In genomic region chr13:38514575-38514974, GRCh38 we compare ENCODE assay signal across 38 cellular contexts.
"Had no signal": no experiment of that assay in that cellular context is flagged by ENCODE, and none has a peak within 500 bp of the region (broad histone marks: within the 10 kb centered on the region; RNA-seq: fewer than 3 reads in every experiment).

No MANE protein-coding gene starts in this region.

- H3K4me1 ChIP-seq: adrenal gland, body of pancreas, esophagus squamous epithelium, heart right ventricle, left ventricle myocardium inferior, neural progenitor cell, parathyroid adenoma, psoas muscle, right atrium auricular region, tibial artery, upper lobe of right lung had no signal

- DNase-seq: activated CD4-positive, alpha-beta T cell treated with anti-CD3 and anti-CD28 coated beads for 48 hours; activated CD4-positive, alpha-beta T cell treated with anti-CD3 and anti-CD28 coated beads, Interleukin-2, amount 50 U/mL, for 48 hours; activated CD8-positive, alpha-beta memory T cell treated with anti-CD3 and anti-CD28 coated beads, Interleukin-2, amount 50 U/mL, for 4 hours; activated effector memory CD4-positive, alpha-beta T cell treated with anti-CD3 and anti-CD28 coated beads, Interleukin-2, amount 50 U/mL, for 16 hours; activated naive CD4-positive, alpha-beta T cell treated with anti-CD3 and anti-CD28 coated beads for 36 hours; activated naive CD8-positive, alpha-beta T cell treated with anti-CD3 and anti-CD28 coated beads for 36 hours; activated T-cell treated with anti-CD3 and anti-CD28 coated beads, Interleukin-2, amount 50 U/mL, for 1 hour; adrenal gland; aorta; body of pancreas; dermis blood vessel endothelial cell; effector CD4-positive, alpha-beta T cell; esophagus squamous epithelium; foreskin melanocyte; heart right ventricle; kidney glomerular epithelial cell; left ventricle myocardium inferior; mesendoderm; natural killer cell; occipital lobe; psoas muscle; stimulated activated CD4-positive, alpha-beta T cell treated with anti-CD3 and anti-CD28 coated beads, Interleukin-1b, Interleukin-23, amount 100 ng/mL, for 48 hours; stimulated activated CD4-positive, alpha-beta T cell treated with anti-CD3 and anti-CD28 coated beads, Interleukin-4, amount 100 ng/mL, for 4 hours; stimulated activated CD8-positive, alpha-beta memory T cell treated with anti-CD3 and anti-CD28 coated beads, Interleukin-4, amount 100 ng/mL, for 48 hours; stimulated activated naive CD8-positive, alpha-beta T cell treated with anti-CD3 and anti-CD28 coated beads, Interleukin-15, amount 100 ng/mL, for 72 hours; substantia nigra; tibial artery; upper lobe of right lung had no signal

- H3K9ac ChIP-seq: neural progenitor cell, parathyroid adenoma had no signal

- H3K36me3 Mint-ChIP-seq: activated naive CD8-positive, alpha-beta T cell treated with anti-CD3 and anti-CD28 coated beads for 36 hours; natural killer cell; neural progenitor cell; stimulated activated memory B cell treated with anti-CD40 and anti-IgM and Interleukin-4, amounts not matched to agents 10 μg/mL and 1 μg/mL and 100 μg/mL, for 72 hours had no signal

- ATAC-seq: activated CD4-positive, CD25-positive, alpha-beta regulatory T cell treated with anti-CD3 and anti-CD28 coated beads, Interleukin-2, amount 50 U/mL, for 24 hours; body of pancreas; heart right ventricle; natural killer cell; psoas muscle; stimulated activated memory B cell treated with anti-CD40 and anti-IgM and Interleukin-4, amounts not matched to agents 10 μg/mL and 1 μg/mL and 100 μg/mL, for 72 hours; stimulated activated naive CD8-positive, alpha-beta T cell treated with anti-CD3 and anti-CD28 coated beads, Interleukin-15, amount 100 ng/mL, for 72 hours; upper lobe of right lung had no signal

- H3K27me3 Mint-ChIP-seq: stimulated activated memory B cell treated with anti-CD40 and anti-IgM and Interleukin-4, amounts not matched to agents 10 μg/mL and 1 μg/mL and 100 μg/mL, for 72 hours had no signal

- H3K27ac ChIP-seq: adrenal gland, body of pancreas, epithelial cell of prostate, esophagus squamous epithelium, heart right ventricle, left ventricle myocardium inferior, neural progenitor cell, parathyroid adenoma, psoas muscle, right atrium auricular region, tibial artery, upper lobe of right lung, VCaP had no signal

- H2AFZ ChIP-seq: neural progenitor cell, parathyroid adenoma had no signal

- H3K4me3 Mint-ChIP-seq: activated naive CD4-positive, alpha-beta T cell treated with anti-CD3 and anti-CD28 coated beads for 36 hours; activated naive CD8-positive, alpha-beta T cell treated with anti-CD3 and anti-CD28 coated beads for 36 hours; activated T-helper 1 cell treated with anti-CD3 and anti-CD28 coated beads, Interleukin-12 subunit alpha, Interleukin-12 subunit beta, Interleukin-2, Interleukin-4 antibody, amounts not matched to agents 30 ng/mL and 10 ng/mL and 1 ng/mL, durations not matched to agents 14 hours and 24 hours and 36 hours; natural killer cell; neural progenitor cell; stimulated activated memory B cell treated with anti-CD40 and anti-IgM and Interleukin-4, amounts not matched to agents 10 μg/mL and 1 μg/mL and 100 μg/mL, for 72 hours; stimulated activated naive CD8-positive, alpha-beta T cell treated with anti-CD3 and anti-CD28 coated beads, Interleukin-15, amount 100 ng/mL, for 72 hours had no signal

- H3K9me3 ChIP-seq: adrenal gland, body of pancreas, esophagus squamous epithelium, heart right ventricle, left ventricle myocardium inferior, psoas muscle, right atrium auricular region, tibial artery, upper lobe of right lung had no signal

- H3K36me3 ChIP-seq: adrenal gland, esophagus squamous epithelium, heart right ventricle, left ventricle myocardium inferior, neural progenitor cell, right atrium auricular region, tibial artery, upper lobe of right lung had no signal

- H3K4me3 ChIP-seq: adrenal gland, body of pancreas, esophagus squamous epithelium, heart right ventricle, left ventricle myocardium inferior, lung, neural progenitor cell, psoas muscle, right atrium auricular region, smooth muscle cell, tibial artery, upper lobe of right lung had no signal

- H3K79me2 ChIP-seq: parathyroid adenoma had no signal

- H3K27ac Mint-ChIP-seq: activated naive CD4-positive, alpha-beta T cell treated with anti-CD3 and anti-CD28 coated beads for 36 hours; activated naive CD8-positive, alpha-beta T cell treated with anti-CD3 and anti-CD28 coated beads for 36 hours; activated T-helper 1 cell treated with anti-CD3 and anti-CD28 coated beads, Interleukin-12 subunit alpha, Interleukin-12 subunit beta, Interleukin-2, Interleukin-4 antibody, amounts not matched to agents 30 ng/mL and 10 ng/mL and 1 ng/mL, durations not matched to agents 14 hours and 24 hours and 36 hours; natural killer cell; neural progenitor cell; stimulated activated memory B cell treated with anti-CD40 and anti-IgM and Interleukin-4, amounts not matched to agents 10 μg/mL and 1 μg/mL and 100 μg/mL, for 72 hours; stimulated activated naive CD8-positive, alpha-beta T cell treated with anti-CD3 and anti-CD28 coated beads, Interleukin-15, amount 100 ng/mL, for 72 hours had no signal

- H3K9me3 Mint-ChIP-seq: activated naive CD4-positive, alpha-beta T cell treated with anti-CD3 and anti-CD28 coated beads for 36 hours; activated naive CD8-positive, alpha-beta T cell treated with anti-CD3 and anti-CD28 coated beads for 36 hours; activated T-helper 1 cell treated with anti-CD3 and anti-CD28 coated beads, Interleukin-12 subunit alpha, Interleukin-12 subunit beta, Interleukin-2, Interleukin-4 antibody, amounts not matched to agents 30 ng/mL and 10 ng/mL and 1 ng/mL, durations not matched to agents 14 hours and 24 hours and 36 hours; stimulated activated memory B cell treated with anti-CD40 and anti-IgM and Interleukin-4, amounts not matched to agents 10 μg/mL and 1 μg/mL and 100 μg/mL, for 72 hours; stimulated activated naive CD8-positive, alpha-beta T cell treated with anti-CD3 and anti-CD28 coated beads, Interleukin-15, amount 100 ng/mL, for 72 hours had no signal

- H3K4me1 Mint-ChIP-seq: activated naive CD8-positive, alpha-beta T cell treated with anti-CD3 and anti-CD28 coated beads for 36 hours; natural killer cell; neural progenitor cell; stimulated activated memory B cell treated with anti-CD40 and anti-IgM and Interleukin-4, amounts not matched to agents 10 μg/mL and 1 μg/mL and 100 μg/mL, for 72 hours; stimulated activated naive CD8-positive, alpha-beta T cell treated with anti-CD3 and anti-CD28 coated beads, Interleukin-15, amount 100 ng/mL, for 72 hours had no signal

- H3K4me2 ChIP-seq: neural progenitor cell, smooth muscle cell had no signal

- H3K27me3 ChIP-seq: adrenal gland, body of pancreas, esophagus squamous epithelium, neural progenitor cell, right atrium auricular region, tibial artery, upper lobe of right lung had no signal
